13 cellular contexts compared by ENCODE assay signal in genomic region chr11:76824980-76825725, GRCh38. TPM values are rescaled to one million over a fixed set of nuclear protein-coding genes. Genes with fewer than 3 reads are reported as not detected.
DNase-seq lines count a peak whose midpoint lies in the region; ATAC-seq, FAIRE-seq and TF ChIP-seq lines count a peak whose summit lies in the region.
"Had no signal": no experiment of that assay in that cellular context is flagged by ENCODE, and none has a peak within 500 bp of the region (broad histone marks: within the 10 kb centered on the region; RNA-seq: fewer than 3 reads in every experiment).

No MANE protein-coding gene starts in this region.

- H3K36me3 Mint-ChIP-seq in GM23338 (ENCODE audit: low read depth), result peaks cover 9% of the 10 kb centered on the region

- H3K27ac ChIP-seq in A549, result peak overlapping the region; percentile 80 to 91
- H3K27ac ChIP-seq in GM23338 (ENCODE audit: low read depth), result no peak overlapping the region
- H3K27ac ChIP-seq in lung (ENCODE audit: low read depth in 1 of 2, low read length in 1 of 2), result peak overlapping the region; percentile 56 to 73

- in situ Hi-C loops in T47D (cut with HindIII; ENCODE audit: low pct_unique_long_range_greater_than_20kb, low sequenced_read_pairs), result no loop called here

- H3K27me3 Mint-ChIP-seq in GM23338 (ENCODE audit: insufficient read depth, low read depth, poor library complexity), result peaks cover 3% of the 10 kb centered on the region

- ATAC-seq in A549 (no peak), GM23338 (no peak), lung (ENCODE audit: insufficient read depth, low FRiP score) (no peak), GM21619 (IDR thresholded peaks at IDR 0.05; ENCODE audit: unreplicated experiment) (no peak), GM21367 (IDR thresholded peaks at IDR 0.05; ENCODE audit: unreplicated experiment) (no peak), HG03457 (IDR thresholded peaks at IDR 0.05; ENCODE audit: unreplicated experiment) (no peak)
- ATAC-seq: activated CD4-positive, CD25-positive, alpha-beta regulatory T cell treated with anti-CD3 and anti-CD28 coated beads, Interleukin-2, amount 50 U/mL, for 24 hours had no signal

- H3K9me3 ChIP-seq in A549, result no peaks in the 10 kb centered on the region
- H3K9me3 ChIP-seq in lung (ENCODE audit: control insufficient read depth in 2 of 2, insufficient read depth in 1 of 2, low read length in 1 of 2), result no peaks in the 10 kb centered on the region

- H3K9me2 ChIP-seq in GM23338 (ENCODE audit: insufficient read depth), result peaks cover 5% of the 10 kb centered on the region; the same call in 1 of the 2 replicates

- H3K36me3 ChIP-seq in GM23338 (ENCODE audit: insufficient read depth) (no peaks in the 10 kb centered on the region), lung (ENCODE audit: control insufficient read depth in 2 of 2, insufficient read depth in 2 of 2, low read length in 2 of 2) (no peaks in the 10 kb centered on the region)

- H3F3A ChIP-seq in GM23338 (replicated peaks; ENCODE audit: low read depth), result no peaks in the 10 kb centered on the region

- no peak for TF ChIP-seq EP300 in A549 (IDR thresholded peaks at IDR 0.05)

- DNase-seq in A549 (ENCODE audit: low read depth in 1 of 2, low spot score in 1 of 2), result no peak
- DNase-seq in GM23338 (ENCODE audit: low spot score), result no peak
- peak; percentile 74 to 99 for DNase-seq in T47D (ENCODE audit: low read depth in 1 of 2, low spot score in 1 of 2)
- DNase-seq in lung (ENCODE audit: low spot score), result no peak
- no peak for DNase-seq in midbrain (lab: John Stamatoyannopoulos, UW)
- DNase-seq: activated naive CD4-positive, alpha-beta T cell treated with anti-CD3 and anti-CD28 coated beads, Interleukin-2, amount 50 U/mL, for 16 hours; stimulated activated CD4-positive, alpha-beta T cell treated with anti-CD3 and anti-CD28 coated beads, Interleukin-4, amount 100 ng/mL, for 24 hours had no signal

- H3K4me3 ChIP-seq in A549 (no peak overlapping the region), GM23338 (no peak overlapping the region), lung (no peak overlapping the region)

- no peak for TF ChIP-seq RAD21 in A549 (conservative IDR thresholded peaks at IDR 0.05 in 1 of 2, IDR thresholded peaks at IDR 0.05 in 1 of 2)

- no peak overlapping the region for H3K4me3 Mint-ChIP-seq in GM23338

- TF ChIP-seq CTCF in A549 (IDR thresholded peaks at IDR 0.05), result no peak
- TF ChIP-seq CTCF in GM23338 (conservative IDR thresholded peaks at IDR 0.05; ENCODE audit: low read depth in 2 of 2), result no peak
- TF ChIP-seq CTCF in lung (IDR thresholded peaks at IDR 0.05; ENCODE audit: control extremely low read depth, extremely low read depth), result no peak

- 86% methylated on average over 5 of the region's 5 CpGs for WGBS in A549 (ENCODE audit: missing lambda C conversion rate)
- WGBS in lung, 2 donors, result 79 to 82% methylated on average over 5 of the region's 5 CpGs

- TF ChIP-seq POLR2A in A549 (IDR thresholded peaks at IDR 0.05; ENCODE audit: low read length), result no peak

- H3K27me3 ChIP-seq in GM23338 (ENCODE audit: insufficient read depth) (no peaks in the 10 kb centered on the region), lung (ENCODE audit: control insufficient read depth, insufficient read depth) (no peaks in the 10 kb centered on the region)

- peaks cover 27% of the 10 kb centered on the region for H3K9me3 Mint-ChIP-seq in GM23338

- no peaks in the 10 kb centered on the region for H3K79me2 ChIP-seq in GM23338 (replicated peaks; ENCODE audit: insufficient read depth)

- H3K4me1 ChIP-seq in A549 (peaks cover 27% of the 10 kb centered on the region), GM23338 (ENCODE audit: insufficient read depth) (peaks cover 9% of the 10 kb centered on the region), lung (ENCODE audit: control insufficient read depth in 2 of 2, insufficient read depth in 2 of 2, low read length in 2 of 2) (peaks cover 0 to 14% of the 10 kb centered on the region in 2 donors)

- no peak overlapping the region for H2AFZ ChIP-seq in GM23338

- POLR2A ChIA-PET in A549 (lab: Yijun Ruan, JAX), result interaction anchor here (1.1 kb wide), 1 partner anchor 24 kb away, joined by 3 read pairs; no protein-coding TSS in a partner anchor

- CTCF ChIA-PET in A549 (lab: Yijun Ruan, JAX), result interaction anchor here (1.0 to 2.4 kb wide), 7 partner anchors 11 to 95 kb away, joined by 3 to 10 read pairs (median 7); no protein-coding TSS in a partner anchor

- H3K4me2 ChIP-seq in A549, result no peak overlapping the region
- no peak overlapping the region for H3K4me2 ChIP-seq in GM23338

- 0 out of 2 replicates have a peak overlapping the region, but pooled peaks have one; percentile 7 for H3K27ac Mint-ChIP-seq in GM23338

- peaks cover 10% of the 10 kb centered on the region for H3K4me1 Mint-ChIP-seq in GM23338

- FAIRE-seq in A549 (lab: Jason Lieb, UNC), result no peak
- FAIRE-seq: GM12892, urothelium cell line had no signal

- H4K20me1 ChIP-seq in GM23338 (replicated peaks; ENCODE audit: insufficient read depth), result no peaks in the 10 kb centered on the region

TF ChIP-seq in A549, 52 proteins besides CTCF, POLR2A, EP300 and RAD21:
- TF ChIP-seq SREBF2 (IDR thresholded peaks at IDR 0.05) (no peak), SMC3 (IDR thresholded peaks at IDR 0.05) (no peak), ZC3H11A (IDR thresholded peaks at IDR 0.05) (no peak), CHD4 (IDR thresholded peaks at IDR 0.05; ENCODE audit: borderline replicate concordance) (no peak)

TF ChIP-seq in GM23338, 12 proteins besides CTCF, POLR2A, EP300 and RAD21 (continues in another document):
- no peak for TF ChIP-seq EZH2 (IDR thresholded peaks at IDR 0.05; ENCODE audit: low read depth, unreplicated experiment)
- no peak for TF ChIP-seq CREB1 (CRISPR knock-in tag; IDR thresholded peaks at IDR 0.05; ENCODE audit: low read depth)
- no peak for TF ChIP-seq POLR2AphosphoS5 (IDR thresholded peaks at IDR 0.05; ENCODE audit: low read depth)
- TF ChIP-seq EZH2phosphoT487 (IDR thresholded peaks at IDR 0.05; ENCODE audit: unreplicated experiment), result no peak
- TF ChIP-seq JUNB (IDR thresholded peaks at IDR 0.05; ENCODE audit: unreplicated experiment), result no peak
- TF ChIP-seq ETS1 (IDR thresholded peaks at IDR 0.05), result no peak
- TF ChIP-seq REST (IDR thresholded peaks at IDR 0.05; ENCODE audit: unreplicated experiment), result no peak

RNA-seq across cellular contexts. Expression of gene ACER3, which starts 35.6 kb away (rescaled TPM):
- polyA plus RNA-seq in A549 (2011; rRNA removed) (43.3 and 46.6 TPM in 2 replicates), A549 (2017; fragmentation: RNase III; extraction: RNeasy Plus Mini Kit Qiagen cat#74134 plus additional on column Dnase treatment) (14.8 to 17.7 TPM (median 16.0 TPM) in 3 replicates), GM23338 (2016; fragmentation: Nextera tagmentation; extraction: Ambion mirVana) (5.2 and 6.2 TPM in 2 replicates), lung (10 to 100 TPM in 1 of 2 donors, 1 to 10 TPM in 1; 7.9 to 11.1 TPM)
- polyA plus RNA-seq in A549 (2012; cell fraction: cytosol; rRNA removed), result 12.2 and 12.7 TPM in 2 replicates
- polyA plus RNA-seq in A549 (2012; cell fraction: nucleus; rRNA removed), result 7.8 and 8.3 TPM in 2 replicates
- 22.8 and 30.6 TPM in 2 replicates for polyA minus RNA-seq in A549 (2011; rRNA and poly(A)+ RNA removed)
- 25.2 and 26.5 TPM in 2 replicates for total RNA-seq in GM23338 (2014; rRNA removed; shearing (Covaris generic))
- total RNA-seq in lung, result 10 to 100 TPM; 14.4 to 37.0 TPM

RNA-seq across cellular contexts. Expression of gene TSKU, which starts 42.0 kb away (rescaled TPM):
- 164 and 188 TPM in 2 replicates for polyA plus RNA-seq in A549 (2011; rRNA removed)
- 177 and 263 TPM in 2 replicates for polyA plus RNA-seq in A549 (2012; cell fraction: cytosol; rRNA removed)
- polyA plus RNA-seq in A549 (2012; cell fraction: nucleus; rRNA removed), result 271 and 323 TPM in 2 replicates
- polyA plus RNA-seq in A549 (2017; fragmentation: RNase III; extraction: RNeasy Plus Mini Kit Qiagen cat#74134 plus additional on column Dnase treatment), result 145 to 171 TPM (median 164 TPM) in 3 replicates
- 186 and 192 TPM in 2 replicates for polyA minus RNA-seq in A549 (2011; rRNA and poly(A)+ RNA removed)
- total RNA-seq in GM23338 (2014; rRNA removed; shearing (Covaris generic)), result 31.1 and 33.8 TPM in 2 replicates
- polyA plus RNA-seq in GM23338 (2016; fragmentation: Nextera tagmentation; extraction: Ambion mirVana), result 9.0 and 11.7 TPM in 2 replicates
- total RNA-seq in lung, result 10 to 100 TPM; 12.6 to 18.6 TPM
- 10 to 100 TPM in 1 of 2 donors, 1 to 10 TPM in 1; 3.7 to 10.6 TPM for polyA plus RNA-seq in lung

Comparison
In these comparisons a context has a peak if more than half of its experiments do, and no peak if none do; other contexts are left out.
1. DNase-seq: peak in T47D (2 of 2); none in A549 (0 of 2), GM23338 (single experiment), lung (single experiment) and midbrain (single experiment).
2. RNA of gene TSKU, which starts 42.0 kb away (polyA plus RNA-seq): 145 to 323 TPM in A549; 9.0 to 11.7 TPM in GM23338 and 3.7 to 10.6 TPM in lung; every median in the first group is over 10 times any median in the second.